ENCODE assay signal across 7 cellular contexts in the genomic region with DNA sequence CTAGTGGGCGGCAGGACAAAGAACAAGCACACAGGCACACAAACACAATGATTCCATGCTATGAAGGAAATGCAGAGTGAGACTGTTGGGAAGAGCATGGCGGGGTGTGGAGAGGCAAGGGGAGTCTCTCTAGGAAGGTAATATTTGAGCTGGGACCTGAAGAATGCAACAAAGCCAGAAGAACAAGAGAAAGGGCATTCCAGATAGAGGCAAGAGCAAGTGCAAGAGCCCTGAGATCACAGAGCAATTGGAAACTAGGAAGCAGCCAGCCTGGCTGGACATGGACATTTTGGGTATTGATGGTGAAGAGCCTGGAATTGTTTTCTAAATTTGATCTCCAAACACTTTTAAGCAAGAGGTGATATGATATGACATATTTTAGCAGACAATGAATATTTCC. TPM values are rescaled to one million over a fixed set of nuclear protein-coding genes. Genes with fewer than 3 reads are reported as not detected.
"Had no signal": no experiment of that assay in that cellular context is flagged by ENCODE, and none has a peak within 500 bp of the region (broad histone marks: within the 10 kb centered on the region; RNA-seq: fewer than 3 reads in every experiment).

No MANE protein-coding gene starts in this region.

- ATAC-seq: GM23338 had no signal

- H3K4me3 Mint-ChIP-seq: GM23338, H9, HFFc6 had no signal

- H3K27ac Mint-ChIP-seq: GM23338, H9, HFFc6 had no signal

- H3K4me3 ChIP-seq: GM23338 had no signal

- H2AFZ ChIP-seq: GM23338 had no signal

- H3K4me2 ChIP-seq: GM23338 had no signal

- DNase-seq: H9, HCEC 1CT, HFFc6, IMR-90, KBM-7 had no signal

- H3K9me3 Mint-ChIP-seq: HFFc6 had no signal

RNA-seq across cellular contexts. Expression of gene TCF15, which starts 27.4 kb away (rescaled TPM):
- total RNA-seq: HFFc6, HT-29, IMR-90 had no signal
- polyA plus RNA-seq: IMR-90 had no signal

RNA-seq across cellular contexts. Expression of gene SCRT2, which starts 38.0 kb away (rescaled TPM):
- total RNA-seq: H9, HFFc6, HT-29, IMR-90 had no signal
- polyA plus RNA-seq: GM23338, IMR-90 had no signal
